Comparison of ENCODE assay signal across 22 cellular contexts in the genomic region with DNA sequence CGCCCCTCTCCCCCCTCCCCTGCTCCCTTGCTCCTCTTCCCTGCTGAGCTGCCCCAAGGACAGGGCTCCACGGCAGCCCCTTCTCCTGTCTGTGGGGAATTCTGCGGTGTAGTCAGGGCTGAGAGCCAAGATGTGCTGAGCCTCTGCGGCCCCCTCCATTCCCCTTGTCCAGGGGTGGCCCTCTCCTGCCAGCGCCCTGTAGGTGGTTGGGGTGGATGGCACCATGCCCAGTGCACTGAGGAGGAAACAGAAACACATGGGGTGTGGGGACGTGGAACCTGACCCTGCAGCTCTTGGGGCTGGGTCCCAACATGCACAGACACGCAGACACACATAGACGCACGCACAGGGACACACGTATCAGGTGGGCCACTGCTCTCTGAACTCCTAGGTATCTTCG.
DNase-seq lines count a peak whose midpoint lies in the region; FAIRE-seq and TF ChIP-seq lines count a peak whose summit lies in the region.
"Had no signal": no experiment of that assay in that cellular context is flagged by ENCODE, and none has a peak within 500 bp of the region (broad histone marks: within the 10 kb centered on the region; RNA-seq: fewer than 3 reads in every experiment).

No MANE protein-coding gene starts in this region.

- H2AK5ac ChIP-seq in trophoblast cell (ENCODE audit: low read length), result peak overlapping the region; percentile 21

- H3K9me3 Mint-ChIP-seq in astrocyte (ENCODE audit: unreplicated experiment), result no peaks in the 10 kb centered on the region
- no peaks in the 10 kb centered on the region for H3K9me3 Mint-ChIP-seq in activated T-helper 1 cell treated with anti-CD3 and anti-CD28 coated beads, Interleukin-12 subunit alpha, Interleukin-12 subunit beta, Interleukin-2, Interleukin-4 antibody, amounts not matched to agents 30 ng/mL and 10 ng/mL and 1 ng/mL, durations not matched to agents 14 hours and 24 hours and 36 hours
- H3K9me3 Mint-ChIP-seq: memory B cell; nephron progenitor cell; T-helper 2 cell treated with Interferon-gamma antibody and Interleukin-4, amounts not matched to agents 5 μg/mL and 100 μg/mL, for 36 hours had no signal

- H3K79me1 ChIP-seq in trophoblast cell (ENCODE audit: low read length), result peaks cover 22% of the 10 kb centered on the region

- no peak for TF ChIP-seq CTCF in astrocyte (IDR thresholded peaks at IDR 0.05; ENCODE audit: insufficient read depth, low read depth, low read length)
- TF ChIP-seq CTCF in dorsolateral prefrontal cortex (IDR thresholded peaks at IDR 0.05 in 54 of 56, conservative IDR thresholded peaks at IDR 0.05 in 2 of 56; ENCODE audit: low read depth in 1 of 56, partially characterized antibody in 56 of 56), result no peak

- no peak overlapping the region for H3K27ac Mint-ChIP-seq in astrocyte (ENCODE audit: unreplicated experiment)
- H3K27ac Mint-ChIP-seq in activated T-helper 1 cell treated with anti-CD3 and anti-CD28 coated beads, Interleukin-12 subunit alpha, Interleukin-12 subunit beta, Interleukin-2, Interleukin-4 antibody, amounts not matched to agents 30 ng/mL and 10 ng/mL and 1 ng/mL, durations not matched to agents 14 hours and 24 hours and 36 hours, result no peak overlapping the region
- H3K27ac Mint-ChIP-seq: memory B cell; nephron progenitor cell; T-helper 2 cell treated with Interferon-gamma antibody and Interleukin-4, amounts not matched to agents 5 μg/mL and 100 μg/mL, for 36 hours had no signal

- peak overlapping the region; percentile 39 for H2BK12ac ChIP-seq in trophoblast cell (ENCODE audit: low read length)

- H4K91ac ChIP-seq in trophoblast cell (ENCODE audit: low read depth, low read length), result peak overlapping the region; percentile 49

- no peak overlapping the region for H3K4me3 ChIP-seq in BLaER1 treated with 17β-estradiol and CSF1 and Interleukin-3, amounts not matched to agents 10 nM and 100 nM
- no peak overlapping the region for H3K4me3 ChIP-seq in astrocyte (ENCODE audit: insufficient read depth, low read depth, low read length)
- H3K4me3 ChIP-seq in trophoblast cell (ENCODE audit: low read depth, low read length), result no peak overlapping the region
- H3K4me3 ChIP-seq in dorsolateral prefrontal cortex, result no peak overlapping the region
- H3K4me3 ChIP-seq: heart right ventricle had no signal

- no peak for FAIRE-seq in astrocyte (lab: Jason Lieb, UNC)
- FAIRE-seq: H54, keratinocyte had no signal

- H4K8ac ChIP-seq in trophoblast cell (ENCODE audit: low read depth, low read length), result no peak overlapping the region

- peaks cover 0 to 17% (median 0%) of the 10 kb centered on the region in 11 experiments; a peak in 2 of 22 replicates for H4K20me1 ChIP-seq in BLaER1 treated with 17β-estradiol and CSF1 and Interleukin-3, amounts not matched to agents 10 nM and 100 nM
- no peaks in the 10 kb centered on the region for H4K20me1 ChIP-seq in astrocyte (ENCODE audit: insufficient read depth, low read length)

- no peaks in the 10 kb centered on the region for H3K27me3 ChIP-seq in BLaER1 treated with 17β-estradiol and CSF1 and Interleukin-3, amounts not matched to agents 10 nM and 100 nM
- peaks cover 13% of the 10 kb centered on the region for H3K27me3 ChIP-seq in astrocyte (ENCODE audit: insufficient read depth, low read length)
- no peaks in the 10 kb centered on the region for H3K27me3 ChIP-seq in trophoblast cell (ENCODE audit: insufficient read depth, low read length)
- peaks cover 0 to 48% (median 6%) of the 10 kb centered on the region in 45 donors for H3K27me3 ChIP-seq in dorsolateral prefrontal cortex

- H3K4me2 ChIP-seq in BLaER1 treated with 17β-estradiol and CSF1 and Interleukin-3, amounts not matched to agents 10 nM and 100 nM, result peak overlapping the region in 8 of 11 experiments; percentile 9 to 46 (median 34); a peak in 8 of 22 replicates
- no peak overlapping the region for H3K4me2 ChIP-seq in astrocyte (ENCODE audit: low read length)
- no peak overlapping the region for H3K4me2 ChIP-seq in trophoblast cell (ENCODE audit: low read length)

- peak overlapping the region; percentile 18 for H3K18ac ChIP-seq in trophoblast cell (ENCODE audit: low read length)

- peak overlapping the region; percentile 10 for H2AFZ ChIP-seq in astrocyte (ENCODE audit: low read depth, low read length)
- H2AFZ ChIP-seq in trophoblast cell (ENCODE audit: insufficient read depth, low read length, poor library complexity), result no peak overlapping the region

- no peak overlapping the region for H3K4ac ChIP-seq in trophoblast cell (ENCODE audit: low read depth, low read length)

- no peaks in the 10 kb centered on the region for H3K36me3 Mint-ChIP-seq in astrocyte (ENCODE audit: low read depth, unreplicated experiment)
- H3K36me3 Mint-ChIP-seq in activated T-helper 1 cell treated with anti-CD3 and anti-CD28 coated beads, Interleukin-12 subunit alpha, Interleukin-12 subunit beta, Interleukin-2, Interleukin-4 antibody, amounts not matched to agents 30 ng/mL and 10 ng/mL and 1 ng/mL, durations not matched to agents 14 hours and 24 hours and 36 hours (ENCODE audit: low read depth), result no peaks in the 10 kb centered on the region
- H3K36me3 Mint-ChIP-seq: memory B cell had no signal

- H3K36me3 ChIP-seq in BLaER1 treated with 17β-estradiol and CSF1 and Interleukin-3, amounts not matched to agents 10 nM and 100 nM, result no peaks in the 10 kb centered on the region
- H3K36me3 ChIP-seq in astrocyte (ENCODE audit: insufficient read depth, low read length) (no peaks in the 10 kb centered on the region), trophoblast cell (ENCODE audit: control insufficient read depth in 1 of 2, insufficient read depth in 2 of 2, low read length in 2 of 2) (no peaks in the 10 kb centered on the region)

- H3K4me3 Mint-ChIP-seq in astrocyte (ENCODE audit: unreplicated experiment), result no peak overlapping the region
- H3K4me3 Mint-ChIP-seq in activated T-helper 1 cell treated with anti-CD3 and anti-CD28 coated beads, Interleukin-12 subunit alpha, Interleukin-12 subunit beta, Interleukin-2, Interleukin-4 antibody, amounts not matched to agents 30 ng/mL and 10 ng/mL and 1 ng/mL, durations not matched to agents 14 hours and 24 hours and 36 hours, result no peak overlapping the region
- H3K4me3 Mint-ChIP-seq: memory B cell; nephron progenitor cell; T-helper 2 cell treated with Interferon-gamma antibody and Interleukin-4, amounts not matched to agents 5 μg/mL and 100 μg/mL, for 36 hours had no signal

- no peak overlapping the region for H2BK120ac ChIP-seq in trophoblast cell (ENCODE audit: insufficient read depth, low read length, poor library complexity)

- H3K4me1 ChIP-seq in BLaER1 treated with 17β-estradiol and CSF1 and Interleukin-3, amounts not matched to agents 10 nM and 100 nM, result peaks cover 0 to 39% (median 36%) of the 10 kb centered on the region in 10 experiments; a peak in 16 of 20 replicates
- H3K4me1 ChIP-seq in astrocyte (ENCODE audit: insufficient read depth, low read length) (peaks cover 15% of the 10 kb centered on the region), trophoblast cell (ENCODE audit: control insufficient read depth in 1 of 2, insufficient read depth in 2 of 2, low read length in 2 of 2) (peaks cover 54 to 61% of the 10 kb centered on the region in 2 experiments)

- peak overlapping the region; percentile 23 for H3K14ac ChIP-seq in trophoblast cell (ENCODE audit: low read length)

- H3K27me3 Mint-ChIP-seq in astrocyte (ENCODE audit: low read depth, unreplicated experiment), result peaks cover 34% of the 10 kb centered on the region
- H3K27me3 Mint-ChIP-seq in activated T-helper 1 cell treated with anti-CD3 and anti-CD28 coated beads, Interleukin-12 subunit alpha, Interleukin-12 subunit beta, Interleukin-2, Interleukin-4 antibody, amounts not matched to agents 30 ng/mL and 10 ng/mL and 1 ng/mL, durations not matched to agents 14 hours and 24 hours and 36 hours (ENCODE audit: insufficient read depth), result peaks cover 15% of the 10 kb centered on the region

- H3K23ac ChIP-seq in trophoblast cell (ENCODE audit: low read length), result no peak overlapping the region

- peak; percentile 80 for DNase-seq in NCI-H1105 (lab: John Stamatoyannopoulos, UW)
- DNase-seq in astrocyte (ENCODE audit: low read depth), result no peak
- DNase-seq in trophoblast cell, result no peak
- no peak for DNase-seq in dorsolateral prefrontal cortex
- DNase-seq in activated T-helper 1 cell treated with anti-CD3 and anti-CD28 coated beads, Interleukin-12 subunit alpha, Interleukin-12 subunit beta, Interleukin-2, Interleukin-4 antibody, amounts not matched to agents 30 ng/mL and 10 ng/mL and 1 ng/mL, durations not matched to agents 14 hours and 24 hours and 36 hours (ENCODE audit: low spot score), result no peak
- DNase-seq in iPS-NIHi11 (ENCODE audit: low spot score), result no peak
- no peak for DNase-seq in activated naive CD4-positive, alpha-beta T cell (lab: John Stamatoyannopoulos, UW)
- DNase-seq: activated CD4-positive, alpha-beta T cell treated with anti-CD3 and anti-CD28 coated beads for 1 hour; activated effector memory CD4-positive, alpha-beta T cell treated with anti-CD3 and anti-CD28 coated beads, Interleukin-2, amount 50 U/mL, for 16 hours; anterior cingulate cortex; Calu3; heart right ventricle; Kasumi-1; NCI-H1694 treated with DMSO at 0.1 percent for 48 hours; nephron progenitor cell; stimulated activated CD4-positive, alpha-beta T cell treated with anti-CD3 and anti-CD28 coated beads, Interleukin-15, amount 100 ng/mL, for 24 hours; stimulated activated naive CD8-positive, alpha-beta T cell treated with anti-CD3 and anti-CD28 coated beads, Interleukin-15, Interleukin-2, amounts not matched to agents 100 U/mL and 50 U/mL, for 24 hours had no signal

- intact Hi-C loops in dorsolateral prefrontal cortex (cut with DNase I), result no loop called here
- intact Hi-C loops in activated T-helper 1 cell treated with anti-CD3 and anti-CD28 coated beads, Interleukin-12 subunit alpha, Interleukin-12 subunit beta, Interleukin-2, Interleukin-4 antibody, amounts not matched to agents 30 ng/mL and 10 ng/mL and 1 ng/mL, durations not matched to agents 14 hours and 24 hours and 36 hours (cut with micrococcal nuclease), result no loop called here

- H3K9ac ChIP-seq in BLaER1 treated with 17β-estradiol and CSF1 and Interleukin-3, amounts not matched to agents 10 nM and 100 nM, result no peak overlapping the region
- H3K9ac ChIP-seq in astrocyte (ENCODE audit: low read length) (no peak overlapping the region), trophoblast cell (ENCODE audit: low read length) (no peak overlapping the region)

- H2BK5ac ChIP-seq in trophoblast cell (ENCODE audit: low read depth, low read length, poor library complexity), result no peak overlapping the region

- no CpG with 5 or more reads among the region's 11 CpGs for WGBS in trophoblast cell (ENCODE audit: extremely low coverage, insufficient coverage, insufficient read length)

- no peak overlapping the region for H3K27ac ChIP-seq in BLaER1 treated with 17β-estradiol and CSF1 and Interleukin-3, amounts not matched to agents 10 nM and 100 nM
- H3K27ac ChIP-seq in astrocyte (ENCODE audit: low read depth, low read length), result no peak overlapping the region
- H3K27ac ChIP-seq in trophoblast cell (ENCODE audit: low read depth, low read length), result no peak overlapping the region
- no peak overlapping the region for H3K27ac ChIP-seq in dorsolateral prefrontal cortex

- no peaks in the 10 kb centered on the region for H3K9me3 ChIP-seq in BLaER1 treated with 17β-estradiol and CSF1 and Interleukin-3, amounts not matched to agents 10 nM and 100 nM (replicated peaks in 1 of 11)
- no peaks in the 10 kb centered on the region for H3K9me3 ChIP-seq in astrocyte (ENCODE audit: insufficient read depth, low read depth, low read length)
- no peaks in the 10 kb centered on the region for H3K9me3 ChIP-seq in trophoblast cell (ENCODE audit: insufficient read depth, low read depth, low read length)
- H3K9me3 ChIP-seq: heart right ventricle had no signal

- peaks cover 18% of the 10 kb centered on the region for H3K4me1 Mint-ChIP-seq in astrocyte (ENCODE audit: low read depth, unreplicated experiment)
- H3K4me1 Mint-ChIP-seq in activated T-helper 1 cell treated with anti-CD3 and anti-CD28 coated beads, Interleukin-12 subunit alpha, Interleukin-12 subunit beta, Interleukin-2, Interleukin-4 antibody, amounts not matched to agents 30 ng/mL and 10 ng/mL and 1 ng/mL, durations not matched to agents 14 hours and 24 hours and 36 hours (ENCODE audit: low read depth), result no peaks in the 10 kb centered on the region

- H4K12ac ChIP-seq in trophoblast cell (ENCODE audit: low read depth, low read length), result no peak overlapping the region

- H3K79me2 ChIP-seq in astrocyte (ENCODE audit: insufficient read depth, low read length), result no peaks in the 10 kb centered on the region
- H3K79me2 ChIP-seq in trophoblast cell (ENCODE audit: control insufficient read depth, insufficient read depth, low read length, poor library complexity), result no peaks in the 10 kb centered on the region

Comparison
In these comparisons a context has a peak if more than half of its experiments do, and no peak if none do; other contexts are left out.
1. H3K4me2 ChIP-seq: peak in BLaER1 treated with 17β-estradiol and CSF1 and Interleukin-3, amounts not matched to agents 10 nM and 100 nM (8 of 11); none in astrocyte (single experiment) and trophoblast cell (single experiment).